4 cellular contexts compared by ENCODE assay signal in the genomic region with DNA sequence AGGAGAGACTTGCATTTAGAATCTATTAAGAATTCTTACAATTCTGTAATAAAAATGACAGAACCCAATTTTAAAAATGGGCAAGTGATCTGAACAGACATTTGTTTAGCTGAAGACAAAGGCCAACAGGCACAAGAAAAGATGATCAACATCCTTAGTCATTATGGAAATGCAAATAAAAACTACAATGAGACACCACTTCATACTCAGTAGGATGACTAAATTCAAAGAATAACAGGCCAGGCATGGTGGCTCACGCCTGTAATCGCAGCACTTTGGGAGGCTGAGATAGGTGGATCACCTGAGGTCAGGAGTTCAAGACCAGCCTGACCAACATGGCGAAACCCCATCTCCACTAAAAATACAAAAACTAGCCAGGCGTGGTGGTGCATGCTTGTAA. TPM values are rescaled to one million over a fixed set of nuclear protein-coding genes. Genes with fewer than 3 reads are reported as not detected.
"Had no signal": no experiment of that assay in that cellular context is flagged by ENCODE, and none has a peak within 500 bp of the region (broad histone marks: within the 10 kb centered on the region; RNA-seq: fewer than 3 reads in every experiment).

No MANE protein-coding gene starts in this region.

RNA-seq across cellular contexts. Expression of gene B3GNT4, which starts 55.0 kb away (rescaled TPM):
- total RNA-seq: activated B cell treated with CpG ODN at 0.5 μM for 24 hours, ascending aorta, cardiac septum, T-helper 17 cell had no signal
